ENCODE assay signal across 9 cellular contexts in genomic region chr14:22814945-22815713, GRCh38. TPM values are rescaled to one million over a fixed set of nuclear protein-coding genes. Genes with fewer than 3 reads are reported as not detected.
A peak's percentile ranks its signal among the peaks of the same experiment; 100 is the strongest.
DNase-seq lines count a peak whose midpoint lies in the region; FAIRE-seq lines count a peak whose summit lies in the region.
"Had no signal": no experiment of that assay in that cellular context is flagged by ENCODE, and none has a peak within 500 bp of the region (broad histone marks: within the 10 kb centered on the region; RNA-seq: fewer than 3 reads in every experiment).

TSS of gene SLC7A7 (minus strand) at chr14:22815435. CDS start at chr14:22813398, 2,037 bp downstream.

- FAIRE-seq in small intestine (lab: Jason Lieb, UNC), result no peak
- FAIRE-seq: TTC549 had no signal

- H3K4me3 ChIP-seq in H7 (ENCODE audit: insufficient read depth, low read depth, low read length) (no peak within 1 kb of the TSS), SJCRH30 (peak within 1 kb of the TSS; percentile 55), iPS-20b (ENCODE audit: low read length) (no peak within 1 kb of the TSS), small intestine (ENCODE audit: low read depth in 1 of 2, low read length in 2 of 2) (peak within 1 kb of the TSS in 1 of 2 donors; percentile 83)

- peak within 1 kb of the TSS; percentile 33; the same call in 1 of the 2 replicates for H3K9ac ChIP-seq in iPS-20b (ENCODE audit: low read depth, low read length)

- H3K9me3 ChIP-seq in SJCRH30 (replicated peaks) (no peaks in the 10 kb centered on the region), iPS-20b (ENCODE audit: insufficient read depth, low read depth, low read length) (no peaks in the 10 kb centered on the region), small intestine (ENCODE audit: control insufficient read depth, low read depth) (no peaks in the 10 kb centered on the region)

- DNase-seq in H7 (peak; percentile 45), SJCRH30 (peak; percentile 89 to 93), small intestine (peak; percentile 96), HUDEP-2 (lab: John Stamatoyannopoulos, UW; ENCODE audit: unreplicated experiment in 76 of 76) (no peak), DMS114 treated with DMSO at 0.1 percent for 48 hours (lab: John Stamatoyannopoulos, UW; ENCODE audit: unreplicated experiment) (no peak), NCI-H774 (lab: John Stamatoyannopoulos, UW) (no peak), cerebellar nuclear complex (lab: John Stamatoyannopoulos, UW) (no peak)

- H3K4me1 ChIP-seq in SJCRH30 (peaks cover 23% of the 10 kb centered on the region), iPS-20b (ENCODE audit: insufficient read depth, low read length) (peaks cover 10% of the 10 kb centered on the region), small intestine (ENCODE audit: control insufficient read depth in 2 of 2, insufficient read depth in 1 of 2, low read depth in 1 of 2, low read length in 1 of 2) (peaks cover 2 to 3% of the 10 kb centered on the region in 2 donors)

- peak within 1 kb of the TSS; percentile 93 for H3K27ac ChIP-seq in SJCRH30
- H3K27ac ChIP-seq in iPS-20b (ENCODE audit: low read length), result no peak within 1 kb of the TSS
- H3K27ac ChIP-seq in small intestine (ENCODE audit: low read depth in 1 of 2, low read length in 1 of 2), result peak within 1 kb of the TSS; percentile 82 to 84

- H3K36me3 ChIP-seq in H7 (replicated peaks; ENCODE audit: control insufficient read depth, insufficient read depth, low read length) (no peaks in the 10 kb centered on the region), SJCRH30 (no peaks in the 10 kb centered on the region), iPS-20b (ENCODE audit: insufficient read depth, low read depth, low read length) (no peaks in the 10 kb centered on the region), small intestine (ENCODE audit: control insufficient read depth in 2 of 2, insufficient read depth in 2 of 2, low read length in 2 of 2) (peaks cover 0 to 2% of the 10 kb centered on the region in 2 donors)

- H3K27me3 ChIP-seq in H7 (ENCODE audit: control insufficient read depth, insufficient read depth, low read length), result no peaks in the 10 kb centered on the region
- H3K27me3 ChIP-seq in SJCRH30, result no peaks in the 10 kb centered on the region
- no peaks in the 10 kb centered on the region for H3K27me3 ChIP-seq in iPS-20b (ENCODE audit: insufficient read depth, low read length)
- H3K27me3 ChIP-seq in small intestine (ENCODE audit: control insufficient read depth in 2 of 2, insufficient read depth in 2 of 2, low read length in 2 of 2), result no peaks in the 10 kb centered on the region

- 17 to 41% (median 39%) methylated on average over 10 of the region's 10 CpGs for WGBS in small intestine, 3 donors

RNA-seq across cellular contexts. Expression of gene SLC7A7, which starts in this region (rescaled TPM):
- 5.7 and 8.3 TPM in 2 replicates for total RNA-seq in H7 (2014; rRNA removed; shearing (Covaris generic))
- total RNA-seq in SJCRH30 (2014; rRNA removed; shearing (Covaris generic)), result 46.2 and 47.8 TPM in 2 replicates
- polyA plus RNA-seq in small intestine, result 100 to 1,000 TPM in 2 of 3 donors, 10 to 100 TPM in 1; 52.9 to 355 (median 218) TPM

Comparison
In these comparisons a context has a peak if more than half of its experiments do, and no peak if none do; other contexts are left out.
1. DNase-seq: peak in H7 (single experiment), SJCRH30 (2 of 2) and small intestine (single experiment); none in HUDEP-2 (0 of 76), DMS114 treated with DMSO at 0.1 percent for 48 hours (single experiment), NCI-H774 (single experiment) and cerebellar nuclear complex (0 of 2).